2 cellular contexts compared by ENCODE assay signal in genomic region chr15:92807971-92808571, GRCh38.
TF ChIP-seq lines count a peak whose summit lies in the region.

No MANE protein-coding gene starts in this region.

TF ChIP-seq in HEK293, 187 proteins besides CTCF, POLR2A, EP300 and RAD21 (continued from another document and continues in another):
- TF ChIP-seq INSM2 (tag by site-specific recombination; IDR thresholded peaks at IDR 0.05): no peak
- no peak for TF ChIP-seq ZNF174 (tag by site-specific recombination; IDR thresholded peaks at IDR 0.05)
- no peak for TF ChIP-seq ZSCAN23 (tag by site-specific recombination; IDR thresholded peaks at IDR 0.05)
- TF ChIP-seq ZBTB6 (tag by site-specific recombination; IDR thresholded peaks at IDR 0.05): no peak
- no peak for TF ChIP-seq REST (tag by site-specific recombination; IDR thresholded peaks at IDR 0.05)
- TF ChIP-seq ZNF692 (tag by site-specific recombination; IDR thresholded peaks at IDR 0.05): peak; percentile 95
- no peak for TF ChIP-seq KLF8 (tag by site-specific recombination; IDR thresholded peaks at IDR 0.05)
- 0 out of 2 replicates have a peak, but pooled peaks have one; percentile 63 for TF ChIP-seq ZNF561 (tag by site-specific recombination; IDR thresholded peaks at IDR 0.05; ENCODE audit: borderline replicate concordance)
- TF ChIP-seq ZBTB20 (tag by site-specific recombination; IDR thresholded peaks at IDR 0.05): peak; percentile 53
- TF ChIP-seq ZNF19 (tag by site-specific recombination; IDR thresholded peaks at IDR 0.05; ENCODE audit: low read depth): no peak
- TF ChIP-seq ZNF660 (tag by site-specific recombination; IDR thresholded peaks at IDR 0.05): 0 out of 2 replicates have a peak, but pooled peaks have one; percentile 24
- TF ChIP-seq KLF7 (tag by site-specific recombination; IDR thresholded peaks at IDR 0.05; ENCODE audit: borderline replicate concordance): no peak
- TF ChIP-seq ZNF792 (tag by site-specific recombination; IDR thresholded peaks at IDR 0.05): no peak
- no peak for TF ChIP-seq TSHZ1 (tag by site-specific recombination; IDR thresholded peaks at IDR 0.05; ENCODE audit: borderline replicate concordance)
- no peak for TF ChIP-seq ZNF248 (tag by site-specific recombination; IDR thresholded peaks at IDR 0.05)
- peak; percentile 94 for TF ChIP-seq ZFP69B (tag by site-specific recombination; IDR thresholded peaks at IDR 0.05)

TF ChIP-seq in K562, 482 proteins besides CTCF, POLR2A, EP300 and RAD21 (continued from another document and continues in another):
- TF ChIP-seq VEZF1 (CRISPR knock-in tag; IDR thresholded peaks at IDR 0.05): no peak
- TF ChIP-seq NCOA6 (IDR thresholded peaks at IDR 0.05): no peak
- TF ChIP-seq RBFOX2 (IDR thresholded peaks at IDR 0.05; ENCODE audit: low read depth, low read length): no peak
- no peak for TF ChIP-seq E2F5 (CRISPR knock-in tag; IDR thresholded peaks at IDR 0.05)
- peak; percentile 45; the same call in 1 of the 2 replicates for TF ChIP-seq ZNF766 (CRISPR knock-in tag; conservative IDR thresholded peaks at IDR 0.05)
- no peak for TF ChIP-seq HLTF (IDR thresholded peaks at IDR 0.05)
- TF ChIP-seq PRDM10 (IDR thresholded peaks at IDR 0.05; ENCODE audit: partially characterized antibody): no peak
- no peak for TF ChIP-seq TCFL5 (CRISPR knock-in tag; conservative IDR thresholded peaks at IDR 0.05)
- TF ChIP-seq HNRNPUL1 (IDR thresholded peaks at IDR 0.05; ENCODE audit: low read length): no peak
- no peak for TF ChIP-seq ZNF699 (CRISPR knock-in tag; IDR thresholded peaks at IDR 0.05; ENCODE audit: insufficient replicate concordance)
- TF ChIP-seq ZNF316 (IDR thresholded peaks at IDR 0.05): no peak
- TF ChIP-seq THRB (CRISPR knock-in tag; conservative IDR thresholded peaks at IDR 0.05): no peak
- TF ChIP-seq MLLT1 (IDR thresholded peaks at IDR 0.05): peak in 1 of 2 experiments; percentile 10; a peak in 1 of 4 replicates
- TF ChIP-seq ZNF592 (IDR thresholded peaks at IDR 0.05): peak; percentile 73
- no peak for TF ChIP-seq ZNF3 (CRISPR knock-in tag; IDR thresholded peaks at IDR 0.05)
- no peak for TF ChIP-seq CBFA2T3 (IDR thresholded peaks at IDR 0.05)
- TF ChIP-seq ZBTB2 (IDR thresholded peaks at IDR 0.05): no peak
- TF ChIP-seq HDAC3 (IDR thresholded peaks at IDR 0.05; ENCODE audit: borderline replicate concordance, partially characterized antibody): no peak
- TF ChIP-seq ATF6 (CRISPR knock-in tag; IDR thresholded peaks at IDR 0.05): no peak
- no peak for TF ChIP-seq POLR3A (IDR thresholded peaks at IDR 0.05; ENCODE audit: borderline replicate concordance, extremely low read depth, insufficient read depth, insufficient read length)
- no peak for TF ChIP-seq ZNF551 (CRISPR knock-in tag; IDR thresholded peaks at IDR 0.05)
- no peak for TF ChIP-seq HDAC6 (IDR thresholded peaks at IDR 0.05; ENCODE audit: low read depth, low read length)
- no peak for TF ChIP-seq C11orf30 (IDR thresholded peaks at IDR 0.05; ENCODE audit: low read depth)
- peak; percentile 19 for TF ChIP-seq TBP (optimal IDR thresholded peaks at IDR 0.05; ENCODE audit: low read depth, low read length)
- TF ChIP-seq ZNF143 (CRISPR knock-in tag; IDR thresholded peaks at IDR 0.05): no peak
- TF ChIP-seq GTF2F1 (IDR thresholded peaks at IDR 0.05; ENCODE audit: low read depth, low read length): no peak
- TF ChIP-seq ZKSCAN8 (CRISPR knock-in tag; IDR thresholded peaks at IDR 0.05): peak; percentile 6; the same call in 1 of the 2 replicates
- TF ChIP-seq ZNF75A (CRISPR knock-in tag; IDR thresholded peaks at IDR 0.05): no peak
- no peak for TF ChIP-seq ZNF57 (CRISPR knock-in tag; IDR thresholded peaks at IDR 0.05)
- TF ChIP-seq ZNF395 (CRISPR knock-in tag; IDR thresholded peaks at IDR 0.05): peak; percentile 83; the same call in 1 of the 2 replicates
- TF ChIP-seq JUND (IDR thresholded peaks at IDR 0.05; ENCODE audit: borderline replicate concordance, low read depth, low read length): no peak
- TF ChIP-seq JUND (tag; IDR thresholded peaks at IDR 0.05; ENCODE audit: borderline replicate concordance, low read depth, low read length): peak; percentile 15; the same call in 1 of the 3 replicates
